ENCODE assay signal across 8 cellular contexts in the genomic region with DNA sequence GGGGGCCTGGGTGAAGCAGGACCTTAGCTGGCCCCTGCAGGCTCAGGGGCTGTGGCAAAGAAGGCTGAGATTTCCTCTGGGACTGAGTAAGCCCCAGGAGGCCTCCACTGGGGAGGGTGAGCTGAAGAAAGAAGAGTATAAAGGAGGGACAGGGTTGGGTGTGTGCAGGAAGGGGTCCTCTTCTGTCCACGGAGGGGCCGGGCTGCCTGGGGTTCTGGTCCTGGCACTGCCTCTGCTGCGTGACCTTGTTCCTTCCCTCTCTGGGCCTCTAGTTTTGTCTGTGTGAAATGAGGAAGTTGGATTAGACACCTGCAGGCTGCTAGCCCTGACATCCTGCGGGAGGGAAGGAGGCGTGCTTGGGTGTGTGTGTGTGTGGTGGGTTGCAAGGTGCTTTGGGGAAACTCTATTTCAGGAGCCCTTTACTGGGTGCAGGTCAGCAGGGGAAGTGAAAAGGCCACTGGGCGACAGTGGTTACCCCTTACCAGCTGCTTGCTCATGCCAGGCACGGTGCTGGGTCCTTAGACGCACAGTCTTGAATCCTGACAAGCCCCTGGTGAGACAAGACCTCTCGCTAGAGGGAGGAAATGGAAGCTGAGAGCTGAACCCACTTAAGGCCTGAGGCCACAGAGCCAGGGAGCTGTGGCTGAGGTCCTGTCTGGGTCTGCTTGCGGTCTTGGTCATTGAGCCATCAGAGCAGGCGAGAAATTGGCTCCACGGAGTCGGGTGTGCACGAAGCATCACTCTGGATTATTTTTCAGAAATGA.
DNase-seq lines count a peak whose midpoint lies in the region; ATAC-seq and TF ChIP-seq lines count a peak whose summit lies in the region.

No MANE protein-coding gene starts in this region.

- H3K27me3 ChIP-seq in thyroid gland (no peaks in the 10 kb centered on the region), testis (no peaks in the 10 kb centered on the region)

- no peaks in the 10 kb centered on the region for H3K36me3 ChIP-seq in thyroid gland
- no peaks in the 10 kb centered on the region for H3K36me3 ChIP-seq in testis (ENCODE audit: low read depth, missing control alignments)

- DNase-seq in Jurkat, Clone E6-1 (ENCODE audit: low read depth, low spot score) = peak; percentile 23
- DNase-seq in ecto neural progenitor cell (ENCODE audit: low spot score) = peak; percentile 41
- DNase-seq in thyroid gland = no peak
- DNase-seq in activated CD4-positive, alpha-beta T cell treated with anti-CD3 and anti-CD28 coated beads, Interleukin-2, amount 50 U/mL, for 4 hours = no peak
- no peak for DNase-seq in NCI-H2196 (lab: John Stamatoyannopoulos, UW; ENCODE audit: unreplicated experiment)
- DNase-seq in testis = no peak

- H3K4me1 ChIP-seq in thyroid gland = peaks cover 32 to 39% of the 10 kb centered on the region in 2 donors
- H3K4me1 ChIP-seq in testis = peaks cover 14% of the 10 kb centered on the region

- TF ChIP-seq CTCF in thyroid gland (IDR thresholded peaks at IDR 0.05) (no peak), testis (IDR thresholded peaks at IDR 0.05) (no peak)

- ATAC-seq in GM18498 (IDR thresholded peaks at IDR 0.05; ENCODE audit: unreplicated experiment) = peak; percentile 73
- ATAC-seq in GM21526 (IDR thresholded peaks at IDR 0.05; ENCODE audit: low FRiP score, unreplicated experiment) = peak; percentile 77

- intact Hi-C loops in thyroid gland (cut with DNase I) = no loop called here
- intact Hi-C loops in testis (cut with DNase I; ENCODE audit: low total_unique reads) = no loop called here

- peak overlapping the region; percentile 87 to 100 (median 100) for H3K27ac ChIP-seq in thyroid gland
- H3K27ac ChIP-seq in testis = no peak overlapping the region

- WGBS in thyroid gland, 2 donors = 70 to 84% methylated on average over 7 to 14 of the region's 14 CpGs
- 78 to 82% methylated on average over 7 to 14 of the region's 14 CpGs for WGBS in testis, 2 donors

- H3K9me3 ChIP-seq in thyroid gland (no peaks in the 10 kb centered on the region), testis (no peaks in the 10 kb centered on the region)

- H3K4me3 ChIP-seq in Jurkat, Clone E6-1 (ENCODE audit: low read length) = no peak overlapping the region
- H3K4me3 ChIP-seq in thyroid gland (replicated peaks in 1 of 3) (no peak overlapping the region), testis (no peak overlapping the region)

- no peak for TF ChIP-seq POLR2A in thyroid gland (IDR thresholded peaks at IDR 0.05)
- no peak for TF ChIP-seq POLR2A in testis (IDR thresholded peaks at IDR 0.05)

Comparison
In these comparisons a context has a peak if more than half of its experiments do, and no peak if none do; other contexts are left out.
1. DNase-seq: peak in Jurkat, Clone E6-1 (single experiment) and ecto neural progenitor cell (single experiment); none in thyroid gland (0 of 2), activated CD4-positive, alpha-beta T cell treated with anti-CD3 and anti-CD28 coated beads, Interleukin-2, amount 50 U/mL, for 4 hours (0 of 2), NCI-H2196 (single experiment) and testis (single experiment).
2. H3K27ac ChIP-seq: peak in thyroid gland (3 of 3); none in testis (0 of 2).